Comparison of ENCODE assay signal across 8 cellular contexts in genomic region chr7:103347507-103348267, GRCh38. TPM values are rescaled to one million over a fixed set of nuclear protein-coding genes. Genes with fewer than 3 reads are reported as not detected.
DNase-seq lines count a peak whose midpoint lies in the region; ATAC-seq and TF ChIP-seq lines count a peak whose summit lies in the region.

PSMC2 (plus strand) TSS chr7:103347643; CDS start chr7:103347712, 69 bp downstream.

- H3K27me3 ChIP-seq in esophagus (ENCODE audit: control insufficient read depth in 1 of 2, insufficient read depth in 2 of 2, low read length in 2 of 2) (no peaks in the 10 kb centered on the region), mucosa of stomach (ENCODE audit: control insufficient read depth, insufficient read depth, low read length) (no peaks in the 10 kb centered on the region)

- H3K9me3 ChIP-seq in esophagus (ENCODE audit: control insufficient read depth in 2 of 2, insufficient read depth in 1 of 2, low read depth in 1 of 2, low read length in 1 of 2) = no peaks in the 10 kb centered on the region
- H3K9me3 ChIP-seq in mucosa of stomach (ENCODE audit: control insufficient read depth, low read length) = no peaks in the 10 kb centered on the region

- H3K4me3 ChIP-seq in esophagus (ENCODE audit: low read depth in 1 of 2, low read length in 2 of 2) = peak within 1 kb of the TSS; percentile 79 to 95
- H3K4me3 ChIP-seq in mucosa of stomach (ENCODE audit: low read length) = peak within 1 kb of the TSS; percentile 64

- H3K4me1 ChIP-seq in esophagus (ENCODE audit: control insufficient read depth in 2 of 2, insufficient read depth in 2 of 2, low read length in 1 of 2) (peaks cover 0 to 3% of the 10 kb centered on the region in 2 donors), mucosa of stomach (ENCODE audit: control insufficient read depth, insufficient read depth, low read length) (no peaks in the 10 kb centered on the region)

- 0 to 1% methylated on average over 25 of the region's 25 CpGs for WGBS in esophagus, 2 donors

- no peaks in the 10 kb centered on the region for H3K9me3 Mint-ChIP-seq in activated T-cell treated with anti-CD3 and anti-CD28 coated beads, Interleukin-2, amount 50 U/mL, for 24 hours

- H3K27ac ChIP-seq in esophagus (ENCODE audit: low read depth in 2 of 2, low read length in 1 of 2) = peak within 1 kb of the TSS; percentile 84 to 94

- H3K36me3 ChIP-seq in esophagus (ENCODE audit: control insufficient read depth in 2 of 2, insufficient read depth in 2 of 2, low read length in 1 of 2) (peaks cover 0 to 2% of the 10 kb centered on the region in 2 donors), mucosa of stomach (ENCODE audit: control insufficient read depth, insufficient read depth, low read length) (no peaks in the 10 kb centered on the region)

- H3K4me3 Mint-ChIP-seq in activated T-cell treated with anti-CD3 and anti-CD28 coated beads, Interleukin-2, amount 50 U/mL, for 24 hours = peak within 1 kb of the TSS; percentile 100

- H3K27me3 Mint-ChIP-seq in activated T-cell treated with anti-CD3 and anti-CD28 coated beads, Interleukin-2, amount 50 U/mL, for 24 hours = no peaks in the 10 kb centered on the region

- H3K27ac Mint-ChIP-seq in activated T-cell treated with anti-CD3 and anti-CD28 coated beads, Interleukin-2, amount 50 U/mL, for 24 hours = peak within 1 kb of the TSS; percentile 100

- peak; percentile 69 for ATAC-seq in GM21737 (IDR thresholded peaks at IDR 0.05; ENCODE audit: unreplicated experiment)

- peaks cover 69% of the 10 kb centered on the region for H3K36me3 Mint-ChIP-seq in activated T-cell treated with anti-CD3 and anti-CD28 coated beads, Interleukin-2, amount 50 U/mL, for 24 hours (ENCODE audit: low read depth)

- DNase-seq in DMS53 treated with DMSO at 0.1 percent for 48 hours (lab: John Stamatoyannopoulos, UW; ENCODE audit: unreplicated experiment) (peak; percentile 86), KG1 (lab: John Stamatoyannopoulos, UW) (peak; percentile 8)
- peak; percentile 85 for DNase-seq in activated T-cell treated with anti-CD3 and anti-CD28 coated beads, Interleukin-2, amount 50 U/mL, for 24 hours
- DNase-seq in stimulated activated CD8-positive, alpha-beta memory T cell treated with anti-CD3 and anti-CD28 coated beads, Interleukin-4, amount 100 ng/mL, for 48 hours = peak; percentile 84

- peak within 1 kb of the TSS; percentile 85 for H3K9ac ChIP-seq in mucosa of stomach (ENCODE audit: low read length)

- peaks cover 65% of the 10 kb centered on the region for H3K4me1 Mint-ChIP-seq in activated T-cell treated with anti-CD3 and anti-CD28 coated beads, Interleukin-2, amount 50 U/mL, for 24 hours (ENCODE audit: low read depth)

TF ChIP-seq in PFSK-1, 5 proteins besides CTCF, POLR2A, EP300 and RAD21:
- TF ChIP-seq POLR2AphosphoS5 (IDR thresholded peaks at IDR 0.05; ENCODE audit: low read depth, low read length) = peak; percentile 82
- TF ChIP-seq FOXP2 (optimal IDR thresholded peaks at IDR 0.05; ENCODE audit: borderline replicate concordance, extremely low read depth, extremely low read length, insufficient read depth) = no peak
- peak; percentile 94 for TF ChIP-seq TAF1 (IDR thresholded peaks at IDR 0.05; ENCODE audit: borderline replicate concordance, insufficient read depth, low read length)
- peak; percentile 62; the same call in 1 of the 2 replicates for TF ChIP-seq SIN3A (IDR thresholded peaks at IDR 0.05; ENCODE audit: borderline replicate concordance, insufficient read depth, low read length)
- TF ChIP-seq REST (IDR thresholded peaks at IDR 0.05; ENCODE audit: insufficient read depth in 1 of 2, low read depth in 2 of 2, low read length in 2 of 2) = peak in 1 of 2 experiments; percentile 67; a peak in 2 of 4 replicates

RNA-seq across cellular contexts. Expression of gene PSMC2, which starts in this region (rescaled TPM):
- polyA plus RNA-seq in PFSK-1 (2012; ENCODE audit: insufficient read length, low read depth) = 97.9 TPM
- 100 to 1,000 TPM in 1 of 2 donors, 10 to 100 TPM in 1; 57.9 to 115 TPM for polyA plus RNA-seq in esophagus

Comparison
In these comparisons a context has a peak if more than half of its experiments do, and no peak if none do; other contexts are left out.
1. Peak in every context shown above with its lines: DNase-seq, ATAC-seq, H3K4me3 ChIP-seq and H3K27ac ChIP-seq.
2. DNase-seq: peak in every context shown above with its lines; median percentile 86 in DMS53 treated with DMSO at 0.1 percent for 48 hours; 85 in activated T-cell treated with anti-CD3 and anti-CD28 coated beads, Interleukin-2, amount 50 U/mL, for 24 hours; 84 in stimulated activated CD8-positive, alpha-beta memory T cell treated with anti-CD3 and anti-CD28 coated beads, Interleukin-4, amount 100 ng/mL, for 48 hours; 8 in KG1.